ENCODE assay signal across 8 cellular contexts in genomic region chr11:82927264-82927880, GRCh38. TPM values are rescaled to one million over a fixed set of nuclear protein-coding genes. Genes with fewer than 3 reads are reported as not detected.
DNase-seq lines count a peak whose midpoint lies in the region; ATAC-seq and TF ChIP-seq lines count a peak whose summit lies in the region.

No MANE protein-coding gene starts in this region.

- TF ChIP-seq EP300 in ovary (IDR thresholded peaks at IDR 0.05) = no peak

- ATAC-seq in T-helper 17 cell = peak; percentile 89

- H3K27ac ChIP-seq in esophagus squamous epithelium (no peak overlapping the region), ovary (no peak overlapping the region)

- no peak overlapping the region for H3K4me3 Mint-ChIP-seq in HFFc6
- no peak overlapping the region for H3K4me3 Mint-ChIP-seq in T-helper 17 cell

- TF ChIP-seq CTCF in BE2C (IDR thresholded peaks at IDR 0.05; ENCODE audit: low read depth, low read length) (peak; percentile 88), GM12872 (IDR thresholded peaks at IDR 0.05; ENCODE audit: insufficient read depth, low read depth, low read length) (peak; percentile 76), HFFc6 (IDR thresholded peaks at IDR 0.05) (peak; percentile 96), esophagus squamous epithelium (IDR thresholded peaks at IDR 0.05) (peak; percentile 69 to 85 (median 77)), ovary (IDR thresholded peaks at IDR 0.05) (peak; percentile 65 to 74 (median 71))

- H3K36me3 ChIP-seq in BE2C (peaks cover 10% of the 10 kb centered on the region), esophagus squamous epithelium (no peaks in the 10 kb centered on the region), ovary (no peaks in the 10 kb centered on the region)

- no peaks in the 10 kb centered on the region for H3K9me3 ChIP-seq in BE2C
- H3K9me3 ChIP-seq in T-helper 17 cell (ENCODE audit: control insufficient read depth, low read length, poor library complexity, severe bottlenecking) = no peaks in the 10 kb centered on the region
- H3K9me3 ChIP-seq in esophagus squamous epithelium = no peaks in the 10 kb centered on the region
- no peaks in the 10 kb centered on the region for H3K9me3 ChIP-seq in ovary

- H3K4me3 ChIP-seq in BE2C (ENCODE audit: low read depth, low read length) (no peak overlapping the region), esophagus squamous epithelium (no peak overlapping the region), ovary (no peak overlapping the region)

- H3K4me1 Mint-ChIP-seq in HFFc6 (ENCODE audit: low read depth) (peaks cover 20% of the 10 kb centered on the region), T-helper 17 cell (peaks cover 15% of the 10 kb centered on the region)

- DNase-seq in BE2C (peak; percentile 26), HFFc6 (peak; percentile 54), NCI-H1092 treated with DMSO at 0.1 percent for 48 hours (lab: John Stamatoyannopoulos, UW) (peak; percentile 49), T-helper 17 cell (no peak), esophagus squamous epithelium (lab: John Stamatoyannopoulos, UW) (no peak), ovary (no peak), occipital lobe (lab: John Stamatoyannopoulos, UW) (no peak)

- intact Hi-C loops in esophagus squamous epithelium (cut with DNase I) (no loop called here), ovary (cut with DNase I) (no loop called here)

- no peaks in the 10 kb centered on the region for H3K9me3 Mint-ChIP-seq in HFFc6

- H3K36me3 Mint-ChIP-seq in HFFc6 (ENCODE audit: low read depth) (no peaks in the 10 kb centered on the region), T-helper 17 cell (ENCODE audit: low read depth) (no peaks in the 10 kb centered on the region)

- H3K27me3 Mint-ChIP-seq in HFFc6 (ENCODE audit: insufficient read depth) (no peaks in the 10 kb centered on the region), T-helper 17 cell (no peaks in the 10 kb centered on the region)

- H3K27me3 ChIP-seq in BE2C = no peaks in the 10 kb centered on the region
- no peaks in the 10 kb centered on the region for H3K27me3 ChIP-seq in esophagus squamous epithelium
- H3K27me3 ChIP-seq in ovary = no peaks in the 10 kb centered on the region

- H3K4me1 ChIP-seq in BE2C (peaks cover 3% of the 10 kb centered on the region), esophagus squamous epithelium (no peaks in the 10 kb centered on the region), ovary (ENCODE audit: insufficient read depth) (peaks cover 3% of the 10 kb centered on the region)

- H3K27ac Mint-ChIP-seq in HFFc6 (no peak overlapping the region), T-helper 17 cell (peak overlapping the region; percentile 24)

- TF ChIP-seq POLR2A in esophagus squamous epithelium (IDR thresholded peaks at IDR 0.05) = no peak
- no peak for TF ChIP-seq POLR2A in ovary (IDR thresholded peaks at IDR 0.05)

RNA-seq across cellular contexts. Expression of gene DDIAS, which starts 25.8 kb away (rescaled TPM):
- polyA plus RNA-seq in BE2C (2012; ENCODE audit: insufficient read depth, insufficient read length, low read depth) = 13.2 TPM
- total RNA-seq in HFFc6 (2021; fragmentation: NEBNext Ultra II Directional; extraction: Animal tissue kit (Norgen Biotek cat#: 25700)) = 1 to 10 TPM; 4.7 to 9.7 (median 8.4) TPM
- total RNA-seq in T-helper 17 cell (under 1 TPM; 0.47 to 0.52 TPM), esophagus squamous epithelium (10 to 100 TPM in 1 of 4 donors, 1 to 10 TPM in 3; 2.8 to 10.9 (median 5.1) TPM), ovary (1 to 10 TPM in 2 of 7 donors, under 1 TPM in 4, not detected in 1; 0.48 to 1.2 (median 0.69) TPM), occipital lobe (2.2 TPM)
- polyA plus RNA-seq in ovary = under 1 TPM; 0.38 to 0.77 TPM

RNA-seq across cellular contexts. Expression of gene PRCP, which starts 27.1 kb away (rescaled TPM):
- 328 TPM for polyA plus RNA-seq in BE2C (2012; ENCODE audit: insufficient read depth, insufficient read length, low read depth)
- total RNA-seq in HFFc6 (2021; fragmentation: NEBNext Ultra II Directional; extraction: Animal tissue kit (Norgen Biotek cat#: 25700)) = 10 to 100 TPM; 51.2 to 63.3 (median 57.5) TPM
- total RNA-seq in T-helper 17 cell (10 to 100 TPM; 23.0 to 28.7 TPM), esophagus squamous epithelium (10 to 100 TPM; 39.6 to 82.4 (median 50.3) TPM), ovary (10 to 100 TPM; 36.4 to 69.0 (median 62.8) TPM), occipital lobe (29.8 TPM)
- polyA plus RNA-seq in ovary = 100 to 1,000 TPM in 1 of 2 donors, 10 to 100 TPM in 1; 62.5 to 184 TPM

Comparison
In these comparisons a context has a peak if more than half of its experiments do, and no peak if none do; other contexts are left out.
1. DNase-seq: peak in BE2C (single experiment), HFFc6 (single experiment) and NCI-H1092 treated with DMSO at 0.1 percent for 48 hours (single experiment); none in T-helper 17 cell (0 of 3), esophagus squamous epithelium (single experiment), ovary (0 of 5) and occipital lobe (single experiment).
2. Peak in every context shown above with its lines, with median percentiles within 50 percentile points of each other: CTCF ChIP-seq.